9 cellular contexts compared by ENCODE assay signal in genomic region chr2:229714080-229714735, GRCh38. TPM values are rescaled to one million over a fixed set of nuclear protein-coding genes. Genes with fewer than 3 reads are reported as not detected.
DNase-seq lines count a peak whose midpoint lies in the region; ATAC-seq and TF ChIP-seq lines count a peak whose summit lies in the region.
"Had no signal": no experiment of that assay in that cellular context is flagged by ENCODE, and none has a peak within 500 bp of the region (broad histone marks: within the 10 kb centered on the region; RNA-seq: fewer than 3 reads in every experiment).

Gene DNER, minus strand, starts transcription at chr2:229714555. Its CDS starts 132 bp downstream, at chr2:229714423.

- TF ChIP-seq POLR2A in right lobe of liver (IDR thresholded peaks at IDR 0.05) = no peak

- DNase-seq in GM03348 (ENCODE audit: low spot score) (peak; percentile 78), H4 (ENCODE audit: low spot score) (peak; percentile 19), MG63 (peak; percentile 63), activated B cell treated with CpG ODN at 0.5 μM for 24 hours (peak; percentile 33), choroid plexus epithelial cell (ENCODE audit: low read depth) (no peak), right lobe of liver (peak; percentile 48 to 58 (median 52)), NK-92 (lab: John Stamatoyannopoulos, UW; ENCODE audit: unreplicated experiment) (no peak)
- peak; percentile 30 for DNase-seq in stimulated activated naive B cell treated with anti-CD40 and anti-IgM and Interleukin-4, amounts not matched to agents 10 μg/mL and 1 μg/mL and 100 μg/mL, for 72 hours

- POLR2A ChIA-PET in activated B cell treated with CpG ODN at 0.5 μM for 24 hours (lab: Charles Lee) = no interaction called here

- H3K27ac Mint-ChIP-seq in activated B cell treated with CpG ODN at 0.5 μM for 24 hours = no peak within 1 kb of the TSS
- H3K27ac Mint-ChIP-seq in stimulated activated naive B cell treated with anti-CD40 and anti-IgM and Interleukin-4, amounts not matched to agents 10 μg/mL and 1 μg/mL and 100 μg/mL, for 72 hours = no peak within 1 kb of the TSS

- peak within 1 kb of the TSS; percentile 56 for H3K4me3 Mint-ChIP-seq in activated B cell treated with CpG ODN at 0.5 μM for 24 hours
- peak within 1 kb of the TSS; percentile 66 to 76 for H3K4me3 Mint-ChIP-seq in stimulated activated naive B cell treated with anti-CD40 and anti-IgM and Interleukin-4, amounts not matched to agents 10 μg/mL and 1 μg/mL and 100 μg/mL, for 72 hours

- intact Hi-C loops in activated B cell treated with CpG ODN at 0.5 μM for 24 hours (cut with micrococcal nuclease) (no loop called here), right lobe of liver (cut with DNase I) (no loop called here)

- H3K4me3 ChIP-seq in MG63 (peak within 1 kb of the TSS; percentile 79), choroid plexus epithelial cell (ENCODE audit: low read depth, low read length) (peak within 1 kb of the TSS; percentile 60), right lobe of liver (peak within 1 kb of the TSS; percentile 16 to 52 (median 16))

- H3K9me3 Mint-ChIP-seq in activated B cell treated with CpG ODN at 0.5 μM for 24 hours = no peaks in the 10 kb centered on the region
- H3K9me3 Mint-ChIP-seq in stimulated activated naive B cell treated with anti-CD40 and anti-IgM and Interleukin-4, amounts not matched to agents 10 μg/mL and 1 μg/mL and 100 μg/mL, for 72 hours = peaks cover 0 to 4% of the 10 kb centered on the region in 2 donors

- no peaks in the 10 kb centered on the region for H3K36me3 Mint-ChIP-seq in activated B cell treated with CpG ODN at 0.5 μM for 24 hours (ENCODE audit: low read depth)
- H3K36me3 Mint-ChIP-seq in stimulated activated naive B cell treated with anti-CD40 and anti-IgM and Interleukin-4, amounts not matched to agents 10 μg/mL and 1 μg/mL and 100 μg/mL, for 72 hours = no peaks in the 10 kb centered on the region

- H3K4me1 ChIP-seq in right lobe of liver = peaks cover 0 to 15% (median 0%) of the 10 kb centered on the region in 4 donors

- 3% methylated on average over 10 of the region's 84 CpGs for WGBS in right lobe of liver (ENCODE audit: insufficient coverage, low coverage, low lambda C conversion rate, missing lambda C conversion rate)

- H3K27ac ChIP-seq in right lobe of liver = no peak within 1 kb of the TSS

- H3K9me3 ChIP-seq in MG63 (no peaks in the 10 kb centered on the region), right lobe of liver (no peaks in the 10 kb centered on the region)

- H3K27me3 ChIP-seq in MG63 (no peaks in the 10 kb centered on the region), right lobe of liver (peaks cover 5 to 28% of the 10 kb centered on the region in 2 donors)

- H3K27me3 Mint-ChIP-seq in activated B cell treated with CpG ODN at 0.5 μM for 24 hours = peaks cover 56% of the 10 kb centered on the region
- H3K27me3 Mint-ChIP-seq in stimulated activated naive B cell treated with anti-CD40 and anti-IgM and Interleukin-4, amounts not matched to agents 10 μg/mL and 1 μg/mL and 100 μg/mL, for 72 hours = peaks cover 61 to 73% of the 10 kb centered on the region in 2 donors

- H3K4me1 Mint-ChIP-seq in activated B cell treated with CpG ODN at 0.5 μM for 24 hours = peaks cover 18% of the 10 kb centered on the region
- H3K4me1 Mint-ChIP-seq in stimulated activated naive B cell treated with anti-CD40 and anti-IgM and Interleukin-4, amounts not matched to agents 10 μg/mL and 1 μg/mL and 100 μg/mL, for 72 hours = peaks cover 7 to 18% of the 10 kb centered on the region in 2 donors

- CTCF ChIA-PET in activated B cell treated with CpG ODN at 0.5 μM for 24 hours (lab: Charles Lee) = no interaction called here

- no peak for TF ChIP-seq CTCF in activated B cell treated with CpG ODN at 0.5 μM for 24 hours (IDR thresholded peaks at IDR 0.05)
- no peak for TF ChIP-seq CTCF in choroid plexus epithelial cell (conservative IDR thresholded peaks at IDR 0.05; ENCODE audit: low read depth, low read length)
- TF ChIP-seq CTCF in right lobe of liver (IDR thresholded peaks at IDR 0.05) = no peak

- H3K36me3 ChIP-seq in MG63 = no peaks in the 10 kb centered on the region
- H3K36me3 ChIP-seq in right lobe of liver = no peaks in the 10 kb centered on the region

- ATAC-seq in activated B cell treated with CpG ODN at 0.5 μM for 24 hours (ENCODE audit: low read depth) (peak; percentile 87), right lobe of liver (peak; percentile 56 to 78 (median 74))
- ATAC-seq in stimulated activated naive B cell treated with anti-CD40 and anti-IgM and Interleukin-4, amounts not matched to agents 10 μg/mL and 1 μg/mL and 100 μg/mL, for 72 hours (replicated peaks) = peak; percentile 79 to 80

RNA-seq across cellular contexts. Expression of gene DNER, which starts in this region (rescaled TPM):
- 7.1 and 8.7 TPM in 2 replicates for total RNA-seq in H4 (2014; rRNA removed; shearing (Covaris generic))
- 84.8 and 88.7 TPM in 2 replicates for total RNA-seq in MG63 (2014; rRNA removed; shearing (Covaris generic); ENCODE audit: low replicate concordance)
- not detected in 2 replicates for total RNA-seq in activated B cell treated with CpG ODN at 0.5 μM for 24 hours
- total RNA-seq in right lobe of liver = under 1 TPM in 1 of 6 experiments, not detected in 5; 0.13 TPM
- total RNA-seq: activated CD8-positive, alpha-beta memory T cell treated with anti-CD3 and anti-CD28 coated beads for 36 hours had no signal

Comparison
In these comparisons a context has a peak if more than half of its experiments do, and no peak if none do; other contexts are left out.
1. Peak in DNase-seq and ATAC-seq in activated B cell treated with CpG ODN at 0.5 μM for 24 hours; RNA of the gene not detected or under 1 TPM.
2. Peak in DNase-seq, ATAC-seq and H3K4me3 ChIP-seq in right lobe of liver; RNA of the gene not detected or under 1 TPM.
3. DNase-seq: peak in GM03348 (single experiment), H4 (single experiment), MG63 (single experiment) and stimulated activated naive B cell treated with anti-CD40 and anti-IgM and Interleukin-4, amounts not matched to agents 10 μg/mL and 1 μg/mL and 100 μg/mL, for 72 hours (single experiment); none in choroid plexus epithelial cell (single experiment) and NK-92 (single experiment).
4. H3K4me3 ChIP-seq: peak in every context shown above with its lines; median percentile 79 in MG63; 60 in choroid plexus epithelial cell; 16 in right lobe of liver.
5. Peak in every context shown above with its lines, with median percentiles within 50 percentile points of each other: ATAC-seq.